In genomic region chr3:85360742-85361387, GRCh38 we compare ENCODE assay signal across 8 cellular contexts.
DNase-seq lines count a peak whose midpoint lies in the region; ATAC-seq and TF ChIP-seq lines count a peak whose summit lies in the region.

No MANE protein-coding gene starts in this region.

- H4K20me1 ChIP-seq in MM.1S (ENCODE audit: insufficient read depth, low read length): no peaks in the 10 kb centered on the region

- no peaks in the 10 kb centered on the region for H3F3A ChIP-seq in MM.1S (ENCODE audit: insufficient read depth, low read length)

- H3K4me1 ChIP-seq in MM.1S (ENCODE audit: low read length) (no peaks in the 10 kb centered on the region), gastroesophageal sphincter (no peaks in the 10 kb centered on the region)

- intact Hi-C loops in sciatic nerve (cut with DNase I): no loop called here

- no peak overlapping the region for H3K9ac ChIP-seq in MM.1S (ENCODE audit: low read length)

- H3K27ac ChIP-seq in MM.1S (ENCODE audit: low read length) (no peak overlapping the region), gastroesophageal sphincter (no peak overlapping the region)

- H3K9me2 ChIP-seq in MM.1S (replicated peaks; ENCODE audit: insufficient read depth, low read length): no peaks in the 10 kb centered on the region

- H3K9me3 ChIP-seq in MM.1S (replicated peaks; ENCODE audit: insufficient read depth, low read length): no peaks in the 10 kb centered on the region
- H3K9me3 ChIP-seq in gastroesophageal sphincter: no peaks in the 10 kb centered on the region

- TF ChIP-seq EP300 in gastroesophageal sphincter (IDR thresholded peaks at IDR 0.05): no peak

- H3K27me3 ChIP-seq in MM.1S (replicated peaks; ENCODE audit: insufficient read depth, low read length) (no peaks in the 10 kb centered on the region), gastroesophageal sphincter (no peaks in the 10 kb centered on the region)

- ATAC-seq in GM21529 (IDR thresholded peaks at IDR 0.05; ENCODE audit: unreplicated experiment) (peak; percentile 53), sciatic nerve (peak; percentile 38), gastroesophageal sphincter (no peak), GM19452 (IDR thresholded peaks at IDR 0.05; ENCODE audit: unreplicated experiment) (no peak)

- H3K36me3 ChIP-seq in MM.1S (replicated peaks; ENCODE audit: insufficient read depth, low read length) (no peaks in the 10 kb centered on the region), gastroesophageal sphincter (no peaks in the 10 kb centered on the region)

- TF ChIP-seq CTCF in MM.1S (IDR thresholded peaks at IDR 0.05; ENCODE audit: low read length) (peak; percentile 66), gastroesophageal sphincter (IDR thresholded peaks at IDR 0.05) (peak in 2 of 4 experiments; percentile 10 to 58)

- 42 to 57% methylated on average over 6 of the region's 6 CpGs for WGBS in gastroesophageal sphincter (ENCODE audit: low coverage in 1 of 2), 2 donors

- H3K4me3 ChIP-seq in MM.1S (ENCODE audit: low read length) (no peak overlapping the region), gastroesophageal sphincter (no peak overlapping the region)

- no peaks in the 10 kb centered on the region for H3K79me2 ChIP-seq in MM.1S (ENCODE audit: low read length)

- TF ChIP-seq POLR2A in gastroesophageal sphincter (IDR thresholded peaks at IDR 0.05): no peak

- no peak overlapping the region for H3K4me2 ChIP-seq in MM.1S (ENCODE audit: low read depth, low read length)

- DNase-seq in DMS 273 treated with DMSO at 0.1 percent for 48 hours (lab: John Stamatoyannopoulos, UW): peak; percentile 3
- peak; percentile 61 for DNase-seq in MM.1S
- peak; percentile 81 for DNase-seq in SK-N-DZ (ENCODE audit: low spot score)
- DNase-seq in glomerular visceral epithelial cell (ENCODE audit: extremely low spot score): peak; percentile 62
- peak; percentile 66 for DNase-seq in sciatic nerve (ENCODE audit: low spot score)

- no peak overlapping the region for H2AFZ ChIP-seq in MM.1S (ENCODE audit: low read length)

Comparison
In these comparisons a context has a peak if more than half of its experiments do, and no peak if none do; other contexts are left out.
1. DNase-seq: peak in every context shown above with its lines; median percentile 81 in SK-N-DZ; 66 in sciatic nerve; 62 in glomerular visceral epithelial cell; 61 in MM.1S; 3 in DMS 273 treated with DMSO at 0.1 percent for 48 hours.
2. ATAC-seq: peak in GM21529 (single experiment) and sciatic nerve (single experiment); none in gastroesophageal sphincter (single experiment) and GM19452 (single experiment).